22 cellular contexts compared by ENCODE assay signal in the genomic region with DNA sequence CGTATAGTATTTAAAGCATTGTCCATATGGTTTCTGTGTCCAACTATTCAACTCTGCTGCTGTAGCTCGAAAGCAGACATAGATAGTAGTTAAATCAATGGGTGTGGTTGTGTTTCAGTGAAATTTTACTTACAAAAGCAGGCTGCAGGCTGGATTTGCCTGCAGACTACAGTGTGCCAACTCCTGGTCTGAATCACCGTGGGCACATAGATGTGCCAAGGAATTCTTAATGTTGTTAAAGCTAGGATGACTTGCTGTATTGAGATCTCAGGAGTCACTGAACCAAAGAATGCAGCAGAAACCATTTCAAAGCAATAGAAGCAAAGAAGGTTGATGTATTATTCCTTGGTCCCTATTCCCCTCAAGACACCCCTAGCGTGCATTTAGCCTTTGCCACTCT.
"Had no signal": no experiment of that assay in that cellular context is flagged by ENCODE, and none has a peak within 500 bp of the region (broad histone marks: within the 10 kb centered on the region; RNA-seq: fewer than 3 reads in every experiment).

No MANE protein-coding gene starts in this region.

- H3K36me3 ChIP-seq: brain microvascular endothelial cell, esophagus muscularis mucosa, tibial artery had no signal

- H3K4me1 ChIP-seq: tibial artery had no signal

- DNase-seq: activated CD4-positive, alpha-beta T cell treated with anti-CD3 and anti-CD28 coated beads for 48 hours; activated CD8-positive, alpha-beta T cell treated with anti-CD3 and anti-CD28 coated beads for 36 hours; activated naive CD4-positive, alpha-beta T cell; activated naive CD8-positive, alpha-beta T cell treated with anti-CD3 and anti-CD28 coated beads for 36 hours; activated T-cell treated with anti-CD3 and anti-CD28 coated beads, Interleukin-2, amount 50 U/mL, for 1 hour; amniotic stem cell; brain microvascular endothelial cell; midbrain; nucleus accumbens; stimulated activated CD4-positive, alpha-beta T cell treated with anti-CD3 and anti-CD28 coated beads, Interleukin-12 subunit alpha, Interleukin-12 subunit beta, amount 100 ng/mL, for 4 hours; stimulated activated CD4-positive, alpha-beta T cell treated with anti-CD3 and anti-CD28 coated beads, Interleukin-1b, Interleukin-23, amount 100 ng/mL, for 48 hours; stimulated activated CD8-positive, alpha-beta memory T cell treated with anti-CD3 and anti-CD28 coated beads, Interleukin-4, amount 100 ng/mL, for 48 hours; stimulated activated naive CD4-positive, alpha-beta T cell; SW 1271; T-helper 2 cell; tibial artery had no signal

- H3K27me3 ChIP-seq: brain microvascular endothelial cell, esophagus muscularis mucosa, hepatocyte, tibial artery had no signal

- ATAC-seq: activated CD8-positive, alpha-beta T cell treated with anti-CD3 and anti-CD28 coated beads for 36 hours; activated T-helper 17 cell treated with anti-CD3 and anti-CD28 coated beads, Interleukin-2, amount 50 U/mL, for 72 hours; WTC11 had no signal

- H3K4me3 ChIP-seq: coronary artery, esophagus muscularis mucosa, hepatocyte, lung, tibial artery had no signal

- H3K27ac ChIP-seq: brain microvascular endothelial cell, coronary artery, esophagus muscularis mucosa, hepatocyte, tibial artery had no signal

- H3K9me3 ChIP-seq: esophagus muscularis mucosa, tibial artery had no signal
